ENCODE assay signal across 8 cellular contexts in the genomic region with DNA sequence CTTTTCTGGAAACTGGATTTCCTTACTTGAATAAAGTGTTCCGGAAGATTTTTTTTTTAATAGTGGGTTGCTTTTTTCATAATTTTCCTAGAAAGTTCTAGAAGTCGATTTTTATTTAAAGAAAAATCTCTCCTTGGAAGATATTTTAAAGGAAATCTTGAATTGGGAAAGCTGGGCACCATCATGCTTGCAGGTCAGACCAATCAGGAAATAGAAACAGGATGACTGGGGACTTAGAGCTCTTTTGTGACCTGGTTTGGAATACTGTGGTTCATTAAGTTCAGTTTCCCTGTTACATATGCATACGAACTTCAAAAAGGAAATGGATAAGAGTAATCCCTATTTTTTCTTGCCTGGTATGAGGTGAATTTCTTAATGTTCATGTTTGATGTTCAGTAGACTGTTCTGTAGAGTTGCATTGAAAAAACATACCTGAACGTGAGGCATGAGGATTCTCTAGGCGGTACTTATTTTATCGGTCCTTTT. TPM values are rescaled to one million over a fixed set of nuclear protein-coding genes. Genes with fewer than 3 reads are reported as not detected.
DNase-seq lines count a peak whose midpoint lies in the region; ATAC-seq, FAIRE-seq and TF ChIP-seq lines count a peak whose summit lies in the region.

No MANE protein-coding gene starts in this region.

- peak; percentile 45 for DNase-seq in SIG-M5 treated with dmso at 0.1 percent for 504 hours (lab: John Stamatoyannopoulos, UW; ENCODE audit: unreplicated experiment)
- DNase-seq in SIG-M5 (lab: John Stamatoyannopoulos, UW), result no peak
- DNase-seq in NCI-H2107 treated with DMSO at 0.1 percent for 48 hours (lab: John Stamatoyannopoulos, UW; ENCODE audit: unreplicated experiment), result peak; percentile 56
- peak; percentile 69 for DNase-seq in HepG2 (ENCODE audit: low spot score)
- no peak for DNase-seq in thyroid gland

- no peak for TF ChIP-seq EP300 in HepG2 (IDR thresholded peaks at IDR 0.05; ENCODE audit: low read depth in 2 of 2, low read length in 2 of 2)
- TF ChIP-seq EP300 in HepG2 (CRISPR knock-in tag; IDR thresholded peaks at IDR 0.05; ENCODE audit: borderline replicate concordance), result no peak

- peaks cover 67% of the 10 kb centered on the region for H3K4me1 ChIP-seq in HepG2 (ENCODE audit: insufficient read depth, low read length)
- peaks cover 59% of the 10 kb centered on the region in 2 donors for H3K4me1 ChIP-seq in thyroid gland

- no peak for TF ChIP-seq RAD21 in HepG2 (CRISPR knock-in tag; IDR thresholded peaks at IDR 0.05)

- H3K4me3 Mint-ChIP-seq in brain, result peak overlapping the region; percentile 84 to 89 (median 85)

- peaks cover 57% of the 10 kb centered on the region for H3K79me2 ChIP-seq in HepG2 (ENCODE audit: insufficient read depth, low read length)

- peaks cover 8% of the 10 kb centered on the region for H3K27me3 Mint-ChIP-seq in brain

- no peak for TF ChIP-seq POLR2A in HepG2 (IDR thresholded peaks at IDR 0.05; ENCODE audit: insufficient read depth in 1 of 2, low read depth in 2 of 2, low read length in 2 of 2)
- no peak for TF ChIP-seq POLR2A in thyroid gland (IDR thresholded peaks at IDR 0.05)

- WGBS in HepG2 (ENCODE audit: low lambda C conversion rate), result 0% methylated on average over 6 of the region's 6 CpGs
- 0% methylated on average over 6 of the region's 6 CpGs for WGBS in thyroid gland, 2 donors

- POLR2A ChIA-PET in HepG2 (lab: Yijun Ruan, JAX), result interaction anchor here (1.0 to 4.3 kb wide), 7 partner anchors 10 to 150 kb away, joined by 3 to 100 read pairs (median 26); a partner anchor contains a TSS

- CTCF ChIA-PET in HepG2 (lab: Yijun Ruan, JAX; ENCODE audit: low intra/inter-chr PET ratio, low total read pairs), result no interaction called here

- no peaks in the 10 kb centered on the region for H3K9me3 Mint-ChIP-seq in brain

- peaks cover under 1% of the 10 kb centered on the region for H3K36me3 Mint-ChIP-seq in brain

- H3K4me1 Mint-ChIP-seq in brain, result peaks cover 66% of the 10 kb centered on the region

- ATAC-seq in HepG2, result no peak
- ATAC-seq in HG02970 (IDR thresholded peaks at IDR 0.05; ENCODE audit: low FRiP score, unreplicated experiment), result no peak
- ATAC-seq in GM18867 (IDR thresholded peaks at IDR 0.05; ENCODE audit: unreplicated experiment), result no peak

- intact Hi-C loops in HepG2 (cut with micrococcal nuclease; ENCODE audit: unreplicated experiment) (loop anchor here (5.0 to 10.0 kb wide), 3 partner anchors 41 to 1062 kb away; a partner anchor contains a TSS), thyroid gland (cut with DNase I) (no loop called here)

- H3K27ac ChIP-seq in HepG2 (ENCODE audit: extremely low read length, insufficient read depth, low read length) (peak overlapping the region; percentile 78), thyroid gland (peak overlapping the region; percentile 73 to 96 (median 94))

- no peaks in the 10 kb centered on the region for H3K9me3 ChIP-seq in HepG2 (ENCODE audit: low read length)
- H3K9me3 ChIP-seq in thyroid gland, result no peaks in the 10 kb centered on the region

- H3K27me3 ChIP-seq in HepG2 (ENCODE audit: control insufficient read depth in 1 of 2, insufficient read depth in 2 of 2, low read length in 2 of 2) (no peaks in the 10 kb centered on the region; a peak in 1 of 5 replicates), thyroid gland (no peaks in the 10 kb centered on the region)

- H3K4me3 ChIP-seq in HepG2 (replicated peaks in 1 of 3; ENCODE audit: insufficient read depth in 1 of 3, low read depth in 2 of 3, low read length in 3 of 3), result peak overlapping the region; percentile 90 to 98 (median 94)
- peak overlapping the region in 2 of 3 donors; percentile 54 to 96 for H3K4me3 ChIP-seq in thyroid gland (replicated peaks in 1 of 3)

- in situ Hi-C loops in HepG2 (cut with HindIII; ENCODE audit: extremely low pct_ligation_motif_present, low pct_unique_long_range_greater_than_20kb), result loop anchor here (10.0 kb wide), 2 partner anchors 148 to 248 kb away; a partner anchor contains a TSS

- peaks cover 40% of the 10 kb centered on the region for H4K20me1 ChIP-seq in HepG2 (ENCODE audit: insufficient read depth, low read length)

- peak overlapping the region; percentile 93 for H3K9ac ChIP-seq in HepG2 (ENCODE audit: insufficient read depth, low read depth, low read length)

- H2AFZ ChIP-seq in HepG2 (ENCODE audit: low read length), result no peak overlapping the region

- FAIRE-seq in HepG2 (lab: Jason Lieb, UNC), result peak; percentile 67

- peak overlapping the region; percentile 29 to 95 (median 81) for H3K27ac Mint-ChIP-seq in brain

- TF ChIP-seq CTCF in brain (conservative IDR thresholded peaks at IDR 0.05) (no peak), HepG2 (CRISPR knock-in tag; IDR thresholded peaks at IDR 0.05) (no peak), thyroid gland (IDR thresholded peaks at IDR 0.05) (no peak)

- peak overlapping the region; percentile 89 for H3K4me2 ChIP-seq in HepG2 (ENCODE audit: low read depth, low read length)

- H3K36me3 ChIP-seq in HepG2 (replicated peaks in 1 of 2; ENCODE audit: control insufficient read depth in 1 of 2, insufficient read depth in 2 of 2, low read length in 2 of 2) (no peaks in the 10 kb centered on the region), thyroid gland (no peaks in the 10 kb centered on the region)

- no TSS peak for BruUV-seq in HepG2 (replicated peaks; lab: Mats Ljungman, UMichigan)

TF ChIP-seq in HepG2, 621 proteins besides CTCF, POLR2A, EP300 and RAD21 (continues in another document):
- TF ChIP-seq ZNF136 (CRISPR knock-in tag; IDR thresholded peaks at IDR 0.05; ENCODE audit: low read depth) (no peak), ZNF383 (CRISPR knock-in tag; IDR thresholded peaks at IDR 0.05; ENCODE audit: borderline replicate concordance) (no peak), POLR2AphosphoS5 (IDR thresholded peaks at IDR 0.05; ENCODE audit: low read depth, low read length) (peak; percentile 48; the same call in 1 of the 2 replicates), MIXL1 (CRISPR knock-in tag; IDR thresholded peaks at IDR 0.05) (0 out of 2 replicates have a peak, but pooled peaks have one; percentile 37), HNF4A (CRISPR knock-in tag; IDR thresholded peaks at IDR 0.05) (no peak), ELF3 (CRISPR knock-in tag; IDR thresholded peaks at IDR 0.05) (peak; percentile 51; the same call in 1 of the 2 replicates), KLF16 (CRISPR knock-in tag; IDR thresholded peaks at IDR 0.05) (no peak), NCOA2 (CRISPR knock-in tag; IDR thresholded peaks at IDR 0.05) (0 out of 2 replicates have a peak, but pooled peaks have one; percentile 6), ZNF180 (CRISPR knock-in tag; IDR thresholded peaks at IDR 0.05; ENCODE audit: borderline replicate concordance, low read depth) (no peak), ZNF256 (CRISPR knock-in tag; conservative IDR thresholded peaks at IDR 0.05) (no peak), HNRNPLL (IDR thresholded peaks at IDR 0.05; ENCODE audit: low read depth, low read length, poor library complexity, severe bottlenecking) (no peak), ZNF766 (CRISPR knock-in tag; IDR thresholded peaks at IDR 0.05; ENCODE audit: borderline replicate concordance) (no peak), MTF1 (CRISPR knock-in tag; IDR thresholded peaks at IDR 0.05) (no peak)
- TF ChIP-seq, protein P1, sequence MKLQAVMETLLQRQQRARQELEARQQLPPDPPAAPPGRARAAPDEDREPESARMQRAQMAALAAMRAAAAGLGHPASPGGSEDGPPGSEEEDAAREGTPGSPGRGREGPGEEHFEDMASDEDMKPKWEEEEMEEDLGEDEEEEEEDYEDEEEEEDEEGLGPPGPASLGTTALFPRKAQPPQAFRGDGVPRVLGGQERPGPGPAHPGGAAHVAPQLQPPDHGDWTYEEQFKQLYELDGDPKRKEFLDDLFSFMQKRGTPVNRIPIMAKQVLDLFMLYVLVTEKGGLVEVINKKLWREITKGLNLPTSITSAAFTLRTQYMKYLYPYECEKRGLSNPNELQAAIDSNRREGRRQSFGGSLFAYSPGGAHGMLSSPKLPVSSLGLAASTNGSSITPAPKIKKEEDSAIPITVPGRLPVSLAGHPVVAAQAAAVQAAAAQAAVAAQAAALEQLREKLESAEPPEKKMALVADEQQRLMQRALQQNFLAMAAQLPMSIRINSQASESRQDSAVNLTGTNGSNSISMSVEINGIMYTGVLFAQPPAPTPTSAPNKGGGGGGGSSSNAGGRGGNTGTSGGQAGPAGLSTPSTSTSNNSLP (IDR thresholded peaks at IDR 0.05; ENCODE audit: low read depth, low read length), result no peak

RNA-seq across cellular contexts. Expression of a gene that starts 1.2 kb away (rescaled TPM):
- polyA plus RNA-seq in brain (ENCODE audit: insufficient read depth, low read depth, low replicate concordance), result 33.2 TPM
- 52.6 and 63.2 TPM in 2 replicates for total RNA-seq in HepG2 (2016; rRNA removed; fragmentation: Illumina TruSeq; extraction: Trizol)
- 234 and 265 TPM in 2 replicates for total RNA-seq in HepG2 (2016; cell fraction: cytosol; rRNA removed; fragmentation: Illumina TruSeq; extraction: Trizol; ENCODE audit: low read depth)
- 54.0 and 61.4 TPM in 2 replicates for total RNA-seq in HepG2 (2016; cell fraction: insoluble cytoplasmic fraction; rRNA removed; fragmentation: Illumina TruSeq; extraction: Trizol)
- total RNA-seq in HepG2 (2016; cell fraction: membrane; rRNA removed; fragmentation: Illumina TruSeq; extraction: Trizol), result 183 and 209 TPM in 2 replicates
- 42.9 and 44.2 TPM in 2 replicates for total RNA-seq in HepG2 (2016; cell fraction: nucleus; rRNA removed; fragmentation: Illumina TruSeq; extraction: Trizol)
- 52.7 and 62.7 TPM in 2 replicates for polyA plus RNA-seq in HepG2 (2011; rRNA removed)
- polyA plus RNA-seq in HepG2 (2011; cell fraction: cytosol; rRNA removed), result 38.3 and 51.2 TPM in 2 replicates
- 32.5 and 33.2 TPM in 2 replicates for polyA plus RNA-seq in HepG2 (2011; cell fraction: nucleus; rRNA removed)
- 30.6 and 32.4 TPM in 2 replicates for polyA plus RNA-seq in HepG2 (2012)
- polyA plus RNA-seq in HepG2 (2016; cell fraction: cytosol; fragmentation: Illumina TruSeq; extraction: Trizol; ENCODE audit: low read depth), result 2.5 and 2.8 TPM in 2 replicates
- 63.1 and 64.9 TPM in 2 replicates for polyA plus RNA-seq in HepG2 (2016; cell fraction: insoluble cytoplasmic fraction; fragmentation: Illumina TruSeq; extraction: Trizol; ENCODE audit: low read depth)
- 17.1 and 17.3 TPM in 2 replicates for polyA plus RNA-seq in HepG2 (2016; cell fraction: membrane; fragmentation: Illumina TruSeq; extraction: Trizol; ENCODE audit: low read depth)
- 38.6 and 39.5 TPM in 2 replicates for polyA plus RNA-seq in HepG2 (2016; cell fraction: nucleus; fragmentation: Illumina TruSeq; extraction: Trizol; ENCODE audit: insufficient read depth, low read depth)
- polyA minus RNA-seq in HepG2 (2011; rRNA and poly(A)+ RNA removed; ENCODE audit: low replicate concordance), result 81.5 and 261 TPM in 2 replicates
- polyA minus RNA-seq in HepG2 (2011; cell fraction: cytosol; rRNA and poly(A)+ RNA removed), result 107 and 129 TPM in 2 replicates
- polyA minus RNA-seq in HepG2 (2011; cell fraction: nucleus; rRNA and poly(A)+ RNA removed), result 109 and 138 TPM in 2 replicates
- 100 to 1,000 TPM in 1 of 4 donors, 10 to 100 TPM in 3; 67.7 to 107 (median 71.7) TPM for total RNA-seq in thyroid gland

Comparison
In these comparisons a context has a peak if more than half of its experiments do, and no peak if none do; other contexts are left out.
1. DNase-seq: peak in SIG-M5 treated with dmso at 0.1 percent for 504 hours (single experiment), NCI-H2107 treated with DMSO at 0.1 percent for 48 hours (single experiment) and HepG2 (single experiment); none in SIG-M5 (single experiment) and thyroid gland (0 of 2).